In genomic region chr11:129248618-129249017, GRCh38 we compare ENCODE assay signal across 12 cellular contexts. TPM values are rescaled to one million over a fixed set of nuclear protein-coding genes. Genes with fewer than 3 reads are reported as not detected.
A peak's percentile ranks its signal among the peaks of the same experiment; 100 is the strongest.
DNase-seq lines count a peak whose midpoint lies in the region; ATAC-seq, FAIRE-seq and TF ChIP-seq lines count a peak whose summit lies in the region.
"Had no signal": no experiment of that assay in that cellular context is flagged by ENCODE, and none has a peak within 500 bp of the region (broad histone marks: within the 10 kb centered on the region; RNA-seq: fewer than 3 reads in every experiment).

No MANE protein-coding gene starts in this region.

- in situ Hi-C loops in GM23248 (cut with MboI) = no loop called here

- no peaks in the 10 kb centered on the region for H3K9me3 ChIP-seq in GM23248 (ENCODE audit: low read depth)
- H3K9me3 ChIP-seq in pancreas = no peaks in the 10 kb centered on the region
- H3K9me3 ChIP-seq: ascending aorta had no signal

- H3K27ac ChIP-seq in GM23248 (peak overlapping the region; percentile 76), pancreas (no peak overlapping the region)
- H3K27ac ChIP-seq: ascending aorta had no signal

- peak overlapping the region; percentile 80 for H3K4me2 ChIP-seq in GM23248 (ENCODE audit: unreplicated experiment)

- no peaks in the 10 kb centered on the region for H3K9me2 ChIP-seq in GM23248 (ENCODE audit: insufficient read depth)

- H3K9ac ChIP-seq in GM23248 = peak overlapping the region; percentile 10; the same call in 1 of the 2 replicates

- peaks cover 56% of the 10 kb centered on the region for H3K79me2 ChIP-seq in GM23248 (ENCODE audit: insufficient read depth)

- no peak overlapping the region for H2AFZ ChIP-seq in GM23248

- H4K20me1 ChIP-seq in GM23248 (ENCODE audit: insufficient read depth) = no peaks in the 10 kb centered on the region

- H3K36me3 ChIP-seq in GM23248 (ENCODE audit: low read depth) (no peaks in the 10 kb centered on the region), pancreas (no peaks in the 10 kb centered on the region)
- H3K36me3 ChIP-seq: ascending aorta had no signal

- intact Hi-C loops in pancreas (cut with DNase I) = no loop called here

- peaks cover 45% of the 10 kb centered on the region for H3F3A ChIP-seq in GM23248 (ENCODE audit: insufficient read depth)

- ATAC-seq in pancreas = peak in 3 of 4 donors; percentile 64 to 79 (median 64)
- ATAC-seq in HG03196 (IDR thresholded peaks at IDR 0.05; ENCODE audit: unreplicated experiment) = no peak
- ATAC-seq: stimulated activated naive B cell treated with anti-CD40 and anti-IgM and Interleukin-4, amounts not matched to agents 10 μg/mL and 1 μg/mL and 100 μg/mL, for 72 hours had no signal

- peak; percentile 87 for DNase-seq in GM23248
- peak; percentile 68 for DNase-seq in RKO (ENCODE audit: low spot score)
- peak; percentile 45 for DNase-seq in fibroblast of gingiva (ENCODE audit: low read depth)
- DNase-seq in pancreas = no peak
- no peak for DNase-seq in GOT3 (lab: John Stamatoyannopoulos, UW)
- no peak for DNase-seq in stimulated activated CD4-positive, alpha-beta T cell treated with anti-CD3 and anti-CD28 coated beads, Interleukin-1b, Interleukin-23, amount 100 ng/mL, for 48 hours
- DNase-seq in NCI-H446 treated with DMSO at 0.1 percent for 48 hours (lab: John Stamatoyannopoulos, UW) = no peak
- DNase-seq: erythroblast; NCI-H2081 treated with DMSO at 0.1 percent for 48 hours; stimulated activated naive B cell treated with anti-CD40 and anti-IgM and Interleukin-4, amounts not matched to agents 10 μg/mL and 1 μg/mL and 100 μg/mL, for 72 hours had no signal

- WGBS in GM23248 (ENCODE audit: low coverage in 1 of 2, low lambda C conversion rate in 2 of 2, missing lambda C conversion rate in 2 of 2), 2 experiments = 1 to 2% methylated on average over 4 of the region's 4 CpGs
- WGBS in pancreas, 2 donors = 50 to 55% methylated on average over 4 of the region's 4 CpGs

- TF ChIP-seq CTCF in pancreas (IDR thresholded peaks at IDR 0.05) = no peak

- H3K4me3 ChIP-seq in GM23248 (peak overlapping the region; percentile 32; the same call in 1 of the 2 replicates), pancreas (no peak overlapping the region)
- H3K4me3 ChIP-seq: ascending aorta had no signal

- H3K27me3 ChIP-seq in GM23248 (replicated peaks; ENCODE audit: insufficient read depth) (no peaks in the 10 kb centered on the region), pancreas (no peaks in the 10 kb centered on the region)
- H3K27me3 ChIP-seq: ascending aorta had no signal

- no peak for FAIRE-seq in pancreas (lab: Jason Lieb, UNC)

- H3K4me1 ChIP-seq in GM23248 (ENCODE audit: insufficient read depth) (peaks cover 46% of the 10 kb centered on the region), pancreas (peaks cover 0 to 4% (median 0%) of the 10 kb centered on the region in 3 donors)
- H3K4me1 ChIP-seq: ascending aorta had no signal

RNA-seq across cellular contexts. Expression of gene ARHGAP32, which starts 56.5 kb away (rescaled TPM):
- 4.7 and 5.5 TPM in 2 replicates for total RNA-seq in GM23248 (2014; rRNA removed; shearing (Covaris generic))
- polyA plus RNA-seq in GM23248 (2016; fragmentation: Nextera tagmentation; extraction: Ambion mirVana) = 1.2 and 1.3 TPM in 2 replicates
- total RNA-seq in pancreas = 10 to 100 TPM; 16.9 to 36.6 (median 22.9) TPM
- 1 to 10 TPM; 5.0 to 8.6 TPM for polyA plus RNA-seq in pancreas

Comparison
In these comparisons a context has a peak if more than half of its experiments do, and no peak if none do; other contexts are left out.
1. DNase-seq: peak in GM23248 (single experiment), RKO (single experiment) and fibroblast of gingiva (single experiment); none in pancreas (0 of 6), GOT3 (single experiment), stimulated activated CD4-positive, alpha-beta T cell treated with anti-CD3 and anti-CD28 coated beads, Interleukin-1b, Interleukin-23, amount 100 ng/mL, for 48 hours (single experiment) and NCI-H446 treated with DMSO at 0.1 percent for 48 hours (single experiment).